Comparison of ENCODE assay signal across 3 cellular contexts in genomic region chr9:127580371-127580770, GRCh38.
TF ChIP-seq lines count a peak whose summit lies in the region.

No MANE protein-coding gene starts in this region.

TF ChIP-seq in SK-N-SH, 30 proteins besides CTCF, POLR2A, EP300 and RAD21:
- TF ChIP-seq, protein P1, sequence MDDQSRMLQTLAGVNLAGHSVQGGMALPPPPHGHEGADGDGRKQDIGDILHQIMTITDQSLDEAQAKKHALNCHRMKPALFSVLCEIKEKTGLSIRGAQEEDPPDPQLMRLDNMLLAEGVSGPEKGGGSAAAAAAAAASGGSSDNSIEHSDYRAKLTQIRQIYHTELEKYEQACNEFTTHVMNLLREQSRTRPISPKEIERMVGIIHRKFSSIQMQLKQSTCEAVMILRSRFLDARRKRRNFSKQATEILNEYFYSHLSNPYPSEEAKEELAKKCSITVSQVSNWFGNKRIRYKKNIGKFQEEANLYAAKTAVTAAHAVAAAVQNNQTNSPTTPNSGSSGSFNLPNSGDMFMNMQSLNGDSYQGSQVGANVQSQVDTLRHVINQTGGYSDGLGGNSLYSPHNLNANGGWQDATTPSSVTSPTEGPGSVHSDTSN (IDR thresholded peaks at IDR 0.05) = no peak
- no peak for TF ChIP-seq YY1 (IDR thresholded peaks at IDR 0.05; ENCODE audit: low read depth)
- TF ChIP-seq TCF12 (IDR thresholded peaks at IDR 0.05) = no peak
- TF ChIP-seq SMC3 (IDR thresholded peaks at IDR 0.05; ENCODE audit: low read depth, low read length) = no peak
- TF ChIP-seq, protein P2, sequence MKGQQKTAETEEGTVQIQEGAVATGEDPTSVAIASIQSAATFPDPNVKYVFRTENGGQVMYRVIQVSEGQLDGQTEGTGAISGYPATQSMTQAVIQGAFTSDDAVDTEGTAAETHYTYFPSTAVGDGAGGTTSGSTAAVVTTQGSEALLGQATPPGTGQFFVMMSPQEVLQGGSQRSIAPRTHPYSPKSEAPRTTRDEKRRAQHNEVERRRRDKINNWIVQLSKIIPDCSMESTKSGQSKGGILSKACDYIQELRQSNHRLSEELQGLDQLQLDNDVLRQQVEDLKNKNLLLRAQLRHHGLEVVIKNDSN (IDR thresholded peaks at IDR 0.05; ENCODE audit: borderline replicate concordance, low read depth) = no peak
- TF ChIP-seq, protein P3, sequence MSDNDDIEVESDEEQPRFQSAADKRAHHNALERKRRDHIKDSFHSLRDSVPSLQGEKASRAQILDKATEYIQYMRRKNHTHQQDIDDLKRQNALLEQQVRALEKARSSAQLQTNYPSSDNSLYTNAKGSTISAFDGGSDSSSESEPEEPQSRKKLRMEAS (IDR thresholded peaks at IDR 0.05; ENCODE audit: low read depth) = no peak
- TF ChIP-seq, protein P4, sequence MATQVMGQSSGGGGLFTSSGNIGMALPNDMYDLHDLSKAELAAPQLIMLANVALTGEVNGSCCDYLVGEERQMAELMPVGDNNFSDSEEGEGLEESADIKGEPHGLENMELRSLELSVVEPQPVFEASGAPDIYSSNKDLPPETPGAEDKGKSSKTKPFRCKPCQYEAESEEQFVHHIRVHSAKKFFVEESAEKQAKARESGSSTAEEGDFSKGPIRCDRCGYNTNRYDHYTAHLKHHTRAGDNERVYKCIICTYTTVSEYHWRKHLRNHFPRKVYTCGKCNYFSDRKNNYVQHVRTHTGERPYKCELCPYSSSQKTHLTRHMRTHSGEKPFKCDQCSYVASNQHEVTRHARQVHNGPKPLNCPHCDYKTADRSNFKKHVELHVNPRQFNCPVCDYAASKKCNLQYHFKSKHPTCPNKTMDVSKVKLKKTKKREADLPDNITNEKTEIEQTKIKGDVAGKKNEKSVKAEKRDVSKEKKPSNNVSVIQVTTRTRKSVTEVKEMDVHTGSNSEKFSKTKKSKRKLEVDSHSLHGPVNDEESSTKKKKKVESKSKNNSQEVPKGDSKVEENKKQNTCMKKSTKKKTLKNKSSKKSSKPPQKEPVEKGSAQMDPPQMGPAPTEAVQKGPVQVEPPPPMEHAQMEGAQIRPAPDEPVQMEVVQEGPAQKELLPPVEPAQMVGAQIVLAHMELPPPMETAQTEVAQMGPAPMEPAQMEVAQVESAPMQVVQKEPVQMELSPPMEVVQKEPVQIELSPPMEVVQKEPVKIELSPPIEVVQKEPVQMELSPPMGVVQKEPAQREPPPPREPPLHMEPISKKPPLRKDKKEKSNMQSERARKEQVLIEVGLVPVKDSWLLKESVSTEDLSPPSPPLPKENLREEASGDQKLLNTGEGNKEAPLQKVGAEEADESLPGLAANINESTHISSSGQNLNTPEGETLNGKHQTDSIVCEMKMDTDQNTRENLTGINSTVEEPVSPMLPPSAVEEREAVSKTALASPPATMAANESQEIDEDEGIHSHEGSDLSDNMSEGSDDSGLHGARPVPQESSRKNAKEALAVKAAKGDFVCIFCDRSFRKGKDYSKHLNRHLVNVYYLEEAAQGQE (IDR thresholded peaks at IDR 0.05; ENCODE audit: low read depth, low read length) = no peak
- no peak for TF ChIP-seq SIN3A (IDR thresholded peaks at IDR 0.05; ENCODE audit: borderline replicate concordance, low read depth, low read length)
- no peak for TF ChIP-seq JUND (IDR thresholded peaks at IDR 0.05)
- TF ChIP-seq NFIC (IDR thresholded peaks at IDR 0.05; ENCODE audit: borderline replicate concordance) = no peak
- TF ChIP-seq FOXM1 (IDR thresholded peaks at IDR 0.05; ENCODE audit: low read depth) = no peak

TF ChIP-seq in SK-N-SH treated with all-trans-retinoic acid at 6 μM for 48 hours, 23 proteins besides CTCF, POLR2A, EP300 and RAD21:
- TF ChIP-seq ZNF8 (CRISPR knock-in tag; IDR thresholded peaks at IDR 0.05) (no peak), GLIS3 (CRISPR knock-in tag; IDR thresholded peaks at IDR 0.05) (no peak), ESRRG (CRISPR knock-in tag; IDR thresholded peaks at IDR 0.05) (no peak), CREB5 (CRISPR knock-in tag; IDR thresholded peaks at IDR 0.05; ENCODE audit: low read depth) (no peak), TOX (CRISPR knock-in tag; IDR thresholded peaks at IDR 0.05; ENCODE audit: borderline replicate concordance) (no peak), BACH2 (CRISPR knock-in tag; IDR thresholded peaks at IDR 0.05; ENCODE audit: borderline replicate concordance) (no peak), ARNTL (CRISPR knock-in tag; IDR thresholded peaks at IDR 0.05; ENCODE audit: borderline replicate concordance, low read depth) (no peak), CSDC2 (CRISPR knock-in tag; IDR thresholded peaks at IDR 0.05) (no peak), ZFP30 (CRISPR knock-in tag; IDR thresholded peaks at IDR 0.05) (no peak), PATZ1 (CRISPR knock-in tag; IDR thresholded peaks at IDR 0.05; ENCODE audit: borderline replicate concordance) (no peak), ZC3H10 (CRISPR knock-in tag; IDR thresholded peaks at IDR 0.05) (no peak), TCF4 (CRISPR knock-in tag; IDR thresholded peaks at IDR 0.05; ENCODE audit: borderline replicate concordance) (no peak), PPARA (CRISPR knock-in tag; IDR thresholded peaks at IDR 0.05; ENCODE audit: borderline replicate concordance) (no peak), CSRNP3 (CRISPR knock-in tag; IDR thresholded peaks at IDR 0.05) (no peak), ZNF70 (CRISPR knock-in tag; IDR thresholded peaks at IDR 0.05) (no peak)
- TF ChIP-seq, protein P5, sequence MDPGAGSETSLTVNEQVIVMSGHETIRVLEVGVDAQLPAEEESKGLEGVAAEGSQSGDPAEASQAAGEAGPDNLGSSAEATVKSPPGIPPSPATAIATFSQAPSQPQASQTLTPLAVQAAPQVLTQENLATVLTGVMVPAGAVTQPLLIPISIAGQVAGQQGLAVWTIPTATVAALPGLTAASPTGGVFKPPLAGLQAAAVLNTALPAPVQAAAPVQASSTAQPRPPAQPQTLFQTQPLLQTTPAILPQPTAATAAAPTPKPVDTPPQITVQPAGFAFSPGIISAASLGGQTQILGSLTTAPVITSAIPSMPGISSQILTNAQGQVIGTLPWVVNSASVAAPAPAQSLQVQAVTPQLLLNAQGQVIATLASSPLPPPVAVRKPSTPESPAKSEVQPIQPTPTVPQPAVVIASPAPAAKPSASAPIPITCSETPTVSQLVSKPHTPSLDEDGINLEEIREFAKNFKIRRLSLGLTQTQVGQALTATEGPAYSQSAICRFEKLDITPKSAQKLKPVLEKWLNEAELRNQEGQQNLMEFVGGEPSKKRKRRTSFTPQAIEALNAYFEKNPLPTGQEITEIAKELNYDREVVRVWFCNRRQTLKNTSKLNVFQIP (CRISPR knock-in tag; IDR thresholded peaks at IDR 0.05; ENCODE audit: borderline replicate concordance, low read depth) = no peak

TF ChIP-seq in IMR-90, 13 proteins besides CTCF, POLR2A, EP300 and RAD21:
- TF ChIP-seq NFE2L2 (IDR thresholded peaks at IDR 0.05; ENCODE audit: low read depth, low read length) = no peak
- no peak for TF ChIP-seq CHD1 (IDR thresholded peaks at IDR 0.05; ENCODE audit: low read depth, low read length)
